In the genomic region with DNA sequence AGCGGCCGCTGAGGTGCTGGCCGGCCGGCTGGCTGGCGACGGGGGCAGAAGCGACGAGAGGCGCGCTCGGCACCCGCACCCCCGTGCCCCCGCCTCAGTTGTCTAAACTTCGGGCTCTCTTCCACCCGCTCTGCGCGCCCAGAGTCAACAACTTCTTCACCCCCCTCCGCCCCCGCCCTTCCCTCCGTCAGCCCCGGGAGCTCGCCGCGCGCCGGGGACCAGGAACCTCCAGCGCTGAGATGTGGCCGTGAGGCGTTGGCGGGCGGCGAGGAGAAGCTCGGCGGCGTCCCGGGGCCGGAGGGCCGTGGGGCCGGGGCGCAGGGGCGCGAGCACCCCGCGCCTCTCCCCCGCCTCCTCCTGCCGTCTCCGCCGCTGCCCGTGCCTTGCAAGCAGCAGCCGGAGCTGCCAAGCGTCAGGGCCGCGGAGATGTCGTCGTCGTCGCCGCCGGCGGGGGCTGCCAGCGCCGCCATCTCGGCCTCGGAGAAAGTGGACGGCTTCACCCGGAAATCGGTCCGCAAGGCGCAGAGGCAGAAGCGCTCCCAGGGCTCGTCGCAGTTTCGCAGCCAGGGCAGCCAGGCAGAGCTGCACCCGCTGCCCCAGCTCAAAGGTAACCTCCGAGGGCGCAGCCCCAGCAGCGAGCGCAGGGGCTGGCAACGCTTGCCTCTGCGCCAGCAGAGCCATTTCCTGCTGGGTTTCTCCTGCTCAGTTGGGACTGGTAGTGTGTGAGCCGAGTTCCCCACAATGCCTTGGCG, we compare ENCODE assay signal across 1 cellular context.
TF ChIP-seq lines count a peak whose summit lies in the region.

No MANE protein-coding gene starts in this region.

TF ChIP-seq in K562, 482 proteins besides CTCF, POLR2A, EP300 and RAD21 (continued from another document and continues in another):
- TF ChIP-seq, protein P1, sequence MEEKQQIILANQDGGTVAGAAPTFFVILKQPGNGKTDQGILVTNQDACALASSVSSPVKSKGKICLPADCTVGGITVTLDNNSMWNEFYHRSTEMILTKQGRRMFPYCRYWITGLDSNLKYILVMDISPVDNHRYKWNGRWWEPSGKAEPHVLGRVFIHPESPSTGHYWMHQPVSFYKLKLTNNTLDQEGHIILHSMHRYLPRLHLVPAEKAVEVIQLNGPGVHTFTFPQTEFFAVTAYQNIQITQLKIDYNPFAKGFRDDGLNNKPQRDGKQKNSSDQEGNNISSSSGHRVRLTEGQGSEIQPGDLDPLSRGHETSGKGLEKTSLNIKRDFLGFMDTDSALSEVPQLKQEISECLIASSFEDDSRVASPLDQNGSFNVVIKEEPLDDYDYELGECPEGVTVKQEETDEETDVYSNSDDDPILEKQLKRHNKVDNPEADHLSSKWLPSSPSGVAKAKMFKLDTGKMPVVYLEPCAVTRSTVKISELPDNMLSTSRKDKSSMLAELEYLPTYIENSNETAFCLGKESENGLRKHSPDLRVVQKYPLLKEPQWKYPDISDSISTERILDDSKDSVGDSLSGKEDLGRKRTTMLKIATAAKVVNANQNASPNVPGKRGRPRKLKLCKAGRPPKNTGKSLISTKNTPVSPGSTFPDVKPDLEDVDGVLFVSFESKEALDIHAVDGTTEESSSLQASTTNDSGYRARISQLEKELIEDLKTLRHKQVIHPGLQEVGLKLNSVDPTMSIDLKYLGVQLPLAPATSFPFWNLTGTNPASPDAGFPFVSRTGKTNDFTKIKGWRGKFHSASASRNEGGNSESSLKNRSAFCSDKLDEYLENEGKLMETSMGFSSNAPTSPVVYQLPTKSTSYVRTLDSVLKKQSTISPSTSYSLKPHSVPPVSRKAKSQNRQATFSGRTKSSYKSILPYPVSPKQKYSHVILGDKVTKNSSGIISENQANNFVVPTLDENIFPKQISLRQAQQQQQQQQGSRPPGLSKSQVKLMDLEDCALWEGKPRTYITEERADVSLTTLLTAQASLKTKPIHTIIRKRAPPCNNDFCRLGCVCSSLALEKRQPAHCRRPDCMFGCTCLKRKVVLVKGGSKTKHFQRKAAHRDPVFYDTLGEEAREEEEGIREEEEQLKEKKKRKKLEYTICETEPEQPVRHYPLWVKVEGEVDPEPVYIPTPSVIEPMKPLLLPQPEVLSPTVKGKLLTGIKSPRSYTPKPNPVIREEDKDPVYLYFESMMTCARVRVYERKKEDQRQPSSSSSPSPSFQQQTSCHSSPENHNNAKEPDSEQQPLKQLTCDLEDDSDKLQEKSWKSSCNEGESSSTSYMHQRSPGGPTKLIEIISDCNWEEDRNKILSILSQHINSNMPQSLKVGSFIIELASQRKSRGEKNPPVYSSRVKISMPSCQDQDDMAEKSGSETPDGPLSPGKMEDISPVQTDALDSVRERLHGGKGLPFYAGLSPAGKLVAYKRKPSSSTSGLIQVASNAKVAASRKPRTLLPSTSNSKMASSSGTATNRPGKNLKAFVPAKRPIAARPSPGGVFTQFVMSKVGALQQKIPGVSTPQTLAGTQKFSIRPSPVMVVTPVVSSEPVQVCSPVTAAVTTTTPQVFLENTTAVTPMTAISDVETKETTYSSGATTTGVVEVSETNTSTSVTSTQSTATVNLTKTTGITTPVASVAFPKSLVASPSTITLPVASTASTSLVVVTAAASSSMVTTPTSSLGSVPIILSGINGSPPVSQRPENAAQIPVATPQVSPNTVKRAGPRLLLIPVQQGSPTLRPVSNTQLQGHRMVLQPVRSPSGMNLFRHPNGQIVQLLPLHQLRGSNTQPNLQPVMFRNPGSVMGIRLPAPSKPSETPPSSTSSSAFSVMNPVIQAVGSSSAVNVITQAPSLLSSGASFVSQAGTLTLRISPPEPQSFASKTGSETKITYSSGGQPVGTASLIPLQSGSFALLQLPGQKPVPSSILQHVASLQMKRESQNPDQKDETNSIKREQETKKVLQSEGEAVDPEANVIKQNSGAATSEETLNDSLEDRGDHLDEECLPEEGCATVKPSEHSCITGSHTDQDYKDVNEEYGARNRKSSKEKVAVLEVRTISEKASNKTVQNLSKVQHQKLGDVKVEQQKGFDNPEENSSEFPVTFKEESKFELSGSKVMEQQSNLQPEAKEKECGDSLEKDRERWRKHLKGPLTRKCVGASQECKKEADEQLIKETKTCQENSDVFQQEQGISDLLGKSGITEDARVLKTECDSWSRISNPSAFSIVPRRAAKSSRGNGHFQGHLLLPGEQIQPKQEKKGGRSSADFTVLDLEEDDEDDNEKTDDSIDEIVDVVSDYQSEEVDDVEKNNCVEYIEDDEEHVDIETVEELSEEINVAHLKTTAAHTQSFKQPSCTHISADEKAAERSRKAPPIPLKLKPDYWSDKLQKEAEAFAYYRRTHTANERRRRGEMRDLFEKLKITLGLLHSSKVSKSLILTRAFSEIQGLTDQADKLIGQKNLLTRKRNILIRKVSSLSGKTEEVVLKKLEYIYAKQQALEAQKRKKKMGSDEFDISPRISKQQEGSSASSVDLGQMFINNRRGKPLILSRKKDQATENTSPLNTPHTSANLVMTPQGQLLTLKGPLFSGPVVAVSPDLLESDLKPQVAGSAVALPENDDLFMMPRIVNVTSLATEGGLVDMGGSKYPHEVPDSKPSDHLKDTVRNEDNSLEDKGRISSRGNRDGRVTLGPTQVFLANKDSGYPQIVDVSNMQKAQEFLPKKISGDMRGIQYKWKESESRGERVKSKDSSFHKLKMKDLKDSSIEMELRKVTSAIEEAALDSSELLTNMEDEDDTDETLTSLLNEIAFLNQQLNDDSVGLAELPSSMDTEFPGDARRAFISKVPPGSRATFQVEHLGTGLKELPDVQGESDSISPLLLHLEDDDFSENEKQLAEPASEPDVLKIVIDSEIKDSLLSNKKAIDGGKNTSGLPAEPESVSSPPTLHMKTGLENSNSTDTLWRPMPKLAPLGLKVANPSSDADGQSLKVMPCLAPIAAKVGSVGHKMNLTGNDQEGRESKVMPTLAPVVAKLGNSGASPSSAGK (IDR thresholded peaks at IDR 0.05): no peak
- TF ChIP-seq BRD4 (IDR thresholded peaks at IDR 0.05) (0 out of 2 replicates have a peak, but pooled peaks have one; percentile 49), ZNF561 (CRISPR knock-in tag; conservative IDR thresholded peaks at IDR 0.05) (no peak), TAF1 (IDR thresholded peaks at IDR 0.05; ENCODE audit: control insufficient read depth, extremely low read depth, insufficient read depth, low read length, severe bottlenecking) (peak; percentile 59), NFXL1 (CRISPR knock-in tag; IDR thresholded peaks at IDR 0.05) (no peak), ZFX (CRISPR knock-in tag; IDR thresholded peaks at IDR 0.05) (peak; percentile 75), NRF1 (conservative IDR thresholded peaks at IDR 0.05 in 1 of 2, IDR thresholded peaks at IDR 0.05 in 1 of 2) (peak; percentile 62 to 63; a peak in 3 of 4 replicates), ZNF282 (CRISPR knock-in tag; IDR thresholded peaks at IDR 0.05) (0 out of 2 replicates have a peak, but pooled peaks have one; percentile 65), CCNT2 (IDR thresholded peaks at IDR 0.05; ENCODE audit: borderline replicate concordance, extremely low read depth, insufficient read length, low read depth, low read length) (peak; percentile 24), ZC3H4 (CRISPR knock-in tag; IDR thresholded peaks at IDR 0.05; ENCODE audit: borderline replicate concordance) (peak; percentile 31; the same call in 1 of the 2 replicates), ZNF668 (CRISPR knock-in tag; IDR thresholded peaks at IDR 0.05) (0 out of 2 replicates have a peak, but pooled peaks have one; percentile 44), NFIC (IDR thresholded peaks at IDR 0.05) (peak; percentile 25), ZNF830 (CRISPR knock-in tag; IDR thresholded peaks at IDR 0.05) (peak; percentile 78; the same call in 1 of the 2 replicates), PCBP1 (IDR thresholded peaks at IDR 0.05; ENCODE audit: low read depth, low read length, poor library complexity, severe bottlenecking) (no peak), SETDB1 (IDR thresholded peaks at IDR 0.05; ENCODE audit: low read length) (peak; percentile 12), SUPT5H (IDR thresholded peaks at IDR 0.05) (peak; percentile 41), SMAD4 (CRISPR knock-in tag; conservative IDR thresholded peaks at IDR 0.05) (peak; percentile 63), GABPA (tag; conservative IDR thresholded peaks at IDR 0.05; ENCODE audit: low read depth) (peak; percentile 45), E2F3 (CRISPR knock-in tag; IDR thresholded peaks at IDR 0.05) (0 out of 2 replicates have a peak, but pooled peaks have one; percentile 33), YY1 (IDR thresholded peaks at IDR 0.05; ENCODE audit: borderline replicate concordance in 1 of 3, control insufficient read depth in 1 of 3, extremely low read depth in 1 of 3, insufficient read depth in 3 of 3, insufficient read length in 1 of 3, insufficient replicate concordance in 2 of 3, low read depth in 1 of 3, low read length in 2 of 3) (peak; percentile 38 to 89 (median 83)), ELF1 (tag; IDR thresholded peaks at IDR 0.05) (peak; percentile 61; the same call in 1 of the 2 replicates), NFATC3 (IDR thresholded peaks at IDR 0.05) (no peak), RBFOX2 (IDR thresholded peaks at IDR 0.05; ENCODE audit: low read depth, low read length) (peak; percentile 63)
- TF ChIP-seq, protein P2, sequence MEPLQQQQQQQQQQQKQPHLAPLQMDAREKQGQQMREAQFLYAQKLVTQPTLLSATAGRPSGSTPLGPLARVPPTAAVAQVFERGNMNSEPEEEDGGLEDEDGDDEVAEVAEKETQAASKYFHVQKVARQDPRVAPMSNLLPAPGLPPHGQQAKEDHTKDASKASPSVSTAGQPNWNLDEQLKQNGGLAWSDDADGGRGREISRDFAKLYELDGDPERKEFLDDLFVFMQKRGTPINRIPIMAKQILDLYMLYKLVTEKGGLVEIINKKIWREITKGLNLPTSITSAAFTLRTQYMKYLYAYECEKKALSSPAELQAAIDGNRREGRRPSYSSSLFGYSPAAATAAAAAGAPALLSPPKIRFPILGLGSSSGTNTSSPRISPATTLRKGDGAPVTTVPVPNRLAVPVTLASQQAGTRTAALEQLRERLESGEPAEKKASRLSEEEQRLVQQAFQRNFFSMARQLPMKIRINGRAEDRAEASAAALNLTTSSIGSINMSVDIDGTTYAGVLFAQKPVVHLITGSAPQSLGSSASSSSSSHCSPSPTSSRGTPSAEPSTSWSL (CRISPR knock-in tag; IDR thresholded peaks at IDR 0.05; ENCODE audit: borderline replicate concordance): peak; percentile 63; the same call in 1 of the 2 replicates
- TF ChIP-seq, protein P3, sequence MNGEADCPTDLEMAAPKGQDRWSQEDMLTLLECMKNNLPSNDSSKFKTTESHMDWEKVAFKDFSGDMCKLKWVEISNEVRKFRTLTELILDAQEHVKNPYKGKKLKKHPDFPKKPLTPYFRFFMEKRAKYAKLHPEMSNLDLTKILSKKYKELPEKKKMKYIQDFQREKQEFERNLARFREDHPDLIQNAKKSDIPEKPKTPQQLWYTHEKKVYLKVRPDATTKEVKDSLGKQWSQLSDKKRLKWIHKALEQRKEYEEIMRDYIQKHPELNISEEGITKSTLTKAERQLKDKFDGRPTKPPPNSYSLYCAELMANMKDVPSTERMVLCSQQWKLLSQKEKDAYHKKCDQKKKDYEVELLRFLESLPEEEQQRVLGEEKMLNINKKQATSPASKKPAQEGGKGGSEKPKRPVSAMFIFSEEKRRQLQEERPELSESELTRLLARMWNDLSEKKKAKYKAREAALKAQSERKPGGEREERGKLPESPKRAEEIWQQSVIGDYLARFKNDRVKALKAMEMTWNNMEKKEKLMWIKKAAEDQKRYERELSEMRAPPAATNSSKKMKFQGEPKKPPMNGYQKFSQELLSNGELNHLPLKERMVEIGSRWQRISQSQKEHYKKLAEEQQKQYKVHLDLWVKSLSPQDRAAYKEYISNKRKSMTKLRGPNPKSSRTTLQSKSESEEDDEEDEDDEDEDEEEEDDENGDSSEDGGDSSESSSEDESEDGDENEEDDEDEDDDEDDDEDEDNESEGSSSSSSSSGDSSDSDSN (IDR thresholded peaks at IDR 0.05; ENCODE audit: borderline replicate concordance in 1 of 2, low read depth in 2 of 2, low read length in 2 of 2): peak; percentile 51 to 96; a peak in 2 of 4 replicates
- TF ChIP-seq, protein P4, sequence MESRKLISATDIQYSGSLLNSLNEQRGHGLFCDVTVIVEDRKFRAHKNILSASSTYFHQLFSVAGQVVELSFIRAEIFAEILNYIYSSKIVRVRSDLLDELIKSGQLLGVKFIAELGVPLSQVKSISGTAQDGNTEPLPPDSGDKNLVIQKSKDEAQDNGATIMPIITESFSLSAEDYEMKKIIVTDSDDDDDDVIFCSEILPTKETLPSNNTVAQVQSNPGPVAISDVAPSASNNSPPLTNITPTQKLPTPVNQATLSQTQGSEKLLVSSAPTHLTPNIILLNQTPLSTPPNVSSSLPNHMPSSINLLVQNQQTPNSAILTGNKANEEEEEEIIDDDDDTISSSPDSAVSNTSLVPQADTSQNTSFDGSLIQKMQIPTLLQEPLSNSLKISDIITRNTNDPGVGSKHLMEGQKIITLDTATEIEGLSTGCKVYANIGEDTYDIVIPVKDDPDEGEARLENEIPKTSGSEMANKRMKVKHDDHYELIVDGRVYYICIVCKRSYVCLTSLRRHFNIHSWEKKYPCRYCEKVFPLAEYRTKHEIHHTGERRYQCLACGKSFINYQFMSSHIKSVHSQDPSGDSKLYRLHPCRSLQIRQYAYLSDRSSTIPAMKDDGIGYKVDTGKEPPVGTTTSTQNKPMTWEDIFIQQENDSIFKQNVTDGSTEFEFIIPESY (CRISPR knock-in tag; IDR thresholded peaks at IDR 0.05): 0 out of 2 replicates have a peak, but pooled peaks have one; percentile 16
- TF ChIP-seq, protein P5, sequence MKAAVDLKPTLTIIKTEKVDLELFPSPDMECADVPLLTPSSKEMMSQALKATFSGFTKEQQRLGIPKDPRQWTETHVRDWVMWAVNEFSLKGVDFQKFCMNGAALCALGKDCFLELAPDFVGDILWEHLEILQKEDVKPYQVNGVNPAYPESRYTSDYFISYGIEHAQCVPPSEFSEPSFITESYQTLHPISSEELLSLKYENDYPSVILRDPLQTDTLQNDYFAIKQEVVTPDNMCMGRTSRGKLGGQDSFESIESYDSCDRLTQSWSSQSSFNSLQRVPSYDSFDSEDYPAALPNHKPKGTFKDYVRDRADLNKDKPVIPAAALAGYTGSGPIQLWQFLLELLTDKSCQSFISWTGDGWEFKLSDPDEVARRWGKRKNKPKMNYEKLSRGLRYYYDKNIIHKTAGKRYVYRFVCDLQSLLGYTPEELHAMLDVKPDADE (conservative IDR thresholded peaks at IDR 0.05; ENCODE audit: control insufficient read depth, low read depth, low read length): no peak; the same call in 1 of the 2 replicates
- TF ChIP-seq, protein P6, sequence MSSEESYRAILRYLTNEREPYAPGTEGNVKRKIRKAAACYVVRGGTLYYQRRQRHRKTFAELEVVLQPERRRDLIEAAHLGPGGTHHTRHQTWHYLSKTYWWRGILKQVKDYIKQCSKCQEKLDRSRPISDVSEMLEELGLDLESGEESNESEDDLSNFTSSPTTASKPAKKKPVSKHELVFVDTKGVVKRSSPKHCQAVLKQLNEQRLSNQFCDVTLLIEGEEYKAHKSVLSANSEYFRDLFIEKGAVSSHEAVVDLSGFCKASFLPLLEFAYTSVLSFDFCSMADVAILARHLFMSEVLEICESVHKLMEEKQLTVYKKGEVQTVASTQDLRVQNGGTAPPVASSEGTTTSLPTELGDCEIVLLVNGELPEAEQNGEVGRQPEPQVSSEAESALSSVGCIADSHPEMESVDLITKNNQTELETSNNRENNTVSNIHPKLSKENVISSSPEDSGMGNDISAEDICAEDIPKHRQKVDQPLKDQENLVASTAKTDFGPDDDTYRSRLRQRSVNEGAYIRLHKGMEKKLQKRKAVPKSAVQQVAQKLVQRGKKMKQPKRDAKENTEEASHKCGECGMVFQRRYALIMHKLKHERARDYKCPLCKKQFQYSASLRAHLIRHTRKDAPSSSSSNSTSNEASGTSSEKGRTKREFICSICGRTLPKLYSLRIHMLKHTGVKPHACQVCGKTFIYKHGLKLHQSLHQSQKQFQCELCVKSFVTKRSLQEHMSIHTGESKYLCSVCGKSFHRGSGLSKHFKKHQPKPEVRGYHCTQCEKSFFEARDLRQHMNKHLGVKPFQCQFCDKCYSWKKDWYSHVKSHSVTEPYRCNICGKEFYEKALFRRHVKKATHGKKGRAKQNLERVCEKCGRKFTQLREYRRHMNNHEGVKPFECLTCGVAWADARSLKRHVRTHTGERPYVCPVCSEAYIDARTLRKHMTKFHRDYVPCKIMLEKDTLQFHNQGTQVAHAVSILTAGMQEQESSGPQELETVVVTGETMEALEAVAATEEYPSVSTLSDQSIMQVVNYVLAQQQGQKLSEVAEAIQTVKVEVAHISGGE (CRISPR knock-in tag; IDR thresholded peaks at IDR 0.05): 0 out of 6 replicates have a peak, but pooled peaks of 1 of the 3 experiments have one; percentile 20
